ENCODE assay signal across 19 cellular contexts in the genomic region with DNA sequence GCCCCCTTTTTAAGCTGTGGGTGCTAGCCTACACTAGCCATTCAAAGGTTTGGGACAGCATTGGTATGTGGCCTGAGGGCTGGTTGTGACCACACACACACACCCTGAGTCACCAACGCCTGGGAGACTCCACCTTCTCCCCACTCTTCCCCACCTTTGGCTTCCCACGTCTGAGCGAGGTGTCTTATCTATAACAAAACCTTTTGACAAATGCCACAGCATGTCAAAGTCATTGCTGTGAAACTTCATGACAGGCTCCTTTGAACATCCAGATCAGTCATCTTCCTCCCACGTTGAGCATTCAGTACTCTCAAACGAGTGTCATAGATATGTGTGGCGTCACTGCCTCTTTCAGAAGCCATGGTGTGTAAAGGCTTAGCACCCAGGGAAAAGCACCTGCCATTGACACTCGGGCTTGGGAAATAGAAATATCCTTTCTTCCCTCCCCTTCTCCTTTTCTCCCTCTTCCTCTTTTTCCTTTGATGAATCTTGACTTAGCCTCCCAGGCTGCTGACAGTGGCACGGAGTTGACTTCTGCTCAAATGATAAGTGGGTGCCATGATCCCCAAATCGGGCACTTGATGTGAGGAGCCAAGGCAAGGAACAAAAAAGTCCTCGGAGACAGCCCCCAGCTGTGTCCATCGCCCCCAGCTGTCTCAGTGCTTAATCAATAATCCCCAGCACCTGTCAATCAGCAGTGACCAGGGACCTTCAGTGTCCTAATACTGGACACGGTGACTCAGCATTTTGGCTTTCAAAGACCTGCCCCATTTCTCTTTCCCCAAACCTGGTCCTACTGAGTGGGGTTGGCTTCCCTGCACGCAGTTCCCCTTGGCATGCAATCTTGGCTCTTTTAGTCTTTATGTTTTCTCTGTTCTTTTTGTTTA.
DNase-seq lines count a peak whose midpoint lies in the region; ATAC-seq and TF ChIP-seq lines count a peak whose summit lies in the region.
"Had no signal": no experiment of that assay in that cellular context is flagged by ENCODE, and none has a peak within 500 bp of the region (broad histone marks: within the 10 kb centered on the region; RNA-seq: fewer than 3 reads in every experiment).

No MANE protein-coding gene starts in this region.

- peak; percentile 21 for DNase-seq in activated T-cell treated with anti-CD3 and anti-CD28 coated beads for 48 hours (ENCODE audit: low read depth)
- no peak for DNase-seq in activated T-cell treated with anti-CD3 and anti-CD28 coated beads, Interleukin-2, amount 50 U/mL, for 24 hours
- DNase-seq in H9, result no peak
- DNase-seq in activated T-cell treated with anti-CD3 and anti-CD28 coated beads, Interleukin-2, amount 50 U/mL, for 48 hours, result peak; percentile 33 to 37
- no peak for DNase-seq in neuronal stem cell (ENCODE audit: low spot score)
- DNase-seq in CD4-positive, alpha-beta memory T cell, result no peak
- DNase-seq: activated CD4-positive, alpha-beta T cell treated with anti-CD3 and anti-CD28 coated beads, Interleukin-2, amount 50 U/mL, for 4 hours; activated naive CD4-positive, alpha-beta T cell treated with anti-CD3 and anti-CD28 coated beads, Interleukin-2, amount 10 ng/mL, durations not matched to agents 7 days and 5 days; Calu3; dorsolateral prefrontal cortex; heart left ventricle; NCI-H1105 treated with DMSO at 0.1 percent for 48 hours; NCI-H2227 treated with DMSO at 0.1 percent for 48 hours; stimulated activated naive B cell treated with anti-CD40 and anti-IgM and Interleukin-4, amounts not matched to agents 10 μg/mL and 1 μg/mL and 100 μg/mL, for 72 hours; T1000 had no signal

- H2BK120ac ChIP-seq in H9 (ENCODE audit: low read depth, low read length, poor library complexity, severe bottlenecking) (no peak overlapping the region), neuronal stem cell (ENCODE audit: low read depth, low read length) (no peak overlapping the region)

- H2BK15ac ChIP-seq in H9 (ENCODE audit: low read depth, low read length) (no peak overlapping the region), neuronal stem cell (ENCODE audit: low read length) (peak overlapping the region; percentile 20)

- ATAC-seq in HG02623 (IDR thresholded peaks at IDR 0.05; ENCODE audit: unreplicated experiment), result no peak
- no peak for ATAC-seq in HG03095 (IDR thresholded peaks at IDR 0.05; ENCODE audit: unreplicated experiment)
- ATAC-seq: stimulated activated naive B cell treated with anti-CD40 and anti-IgM and Interleukin-4, amounts not matched to agents 10 μg/mL and 1 μg/mL and 100 μg/mL, for 72 hours had no signal

- H3K27ac ChIP-seq in H9 (ENCODE audit: insufficient read length, low read depth, low read length) (no peak overlapping the region), neuronal stem cell (replicated peaks; ENCODE audit: low read length) (no peak overlapping the region)
- no peak overlapping the region for H3K27ac ChIP-seq in CD4-positive, alpha-beta memory T cell (ENCODE audit: low read depth, low read length)
- H3K27ac ChIP-seq: dorsolateral prefrontal cortex, heart left ventricle had no signal

- H4K5ac ChIP-seq in H9 (ENCODE audit: insufficient read length, low read depth, low read length), result no peak overlapping the region

- H4K91ac ChIP-seq in H9 (ENCODE audit: insufficient read length, low read depth, low read length) (no peak overlapping the region), neuronal stem cell (ENCODE audit: low read depth, low read length, poor library complexity) (no peak overlapping the region)

- intact Hi-C loops in CD4-positive, alpha-beta memory T cell (cut with micrococcal nuclease), result no loop called here

- H4K8ac ChIP-seq in H9 (replicated peaks; ENCODE audit: insufficient read length, low read depth, low read length) (no peak overlapping the region), neuronal stem cell (ENCODE audit: low read depth, low read length) (no peak overlapping the region)

- H3K56ac ChIP-seq in H9 (ENCODE audit: insufficient read length, low read depth, low read length), result no peak overlapping the region

- H3K27ac Mint-ChIP-seq in activated T-cell treated with anti-CD3 and anti-CD28 coated beads, Interleukin-2, amount 50 U/mL, for 24 hours, result no peak overlapping the region
- H3K27ac Mint-ChIP-seq in H9, result no peak overlapping the region
- H3K27ac Mint-ChIP-seq in CD4-positive, alpha-beta memory T cell, result no peak overlapping the region
- H3K27ac Mint-ChIP-seq: activated naive CD4-positive, alpha-beta T cell treated with anti-CD3 and anti-CD28 coated beads, Interleukin-2, amount 10 ng/mL, durations not matched to agents 7 days and 5 days; brain; stimulated activated naive B cell treated with anti-CD40 and anti-IgM and Interleukin-4, amounts not matched to agents 10 μg/mL and 1 μg/mL and 100 μg/mL, for 72 hours had no signal

- no peaks in the 10 kb centered on the region for H3K79me1 ChIP-seq in H9 (ENCODE audit: insufficient read depth, low read depth, low read length, poor library complexity, severe bottlenecking)
- no peaks in the 10 kb centered on the region for H3K79me1 ChIP-seq in neuronal stem cell (ENCODE audit: low read depth, low read length)

- no CpG with 5 or more reads among the region's 13 CpGs for WGBS in H9 (ENCODE audit: extremely low coverage, insufficient read length, low lambda C conversion rate)
- WGBS in neuronal stem cell (ENCODE audit: extremely low coverage in 2 of 2, insufficient read length in 2 of 2, insufficient replicate concordance in 1 of 2), 2 donors, result no CpG with 5 or more reads among the region's 13 CpGs

- H3K23ac ChIP-seq in H9 (ENCODE audit: insufficient read length, low read depth, low read length) (no peak overlapping the region), neuronal stem cell (ENCODE audit: low read depth, low read length, poor library complexity) (no peak overlapping the region)

- H3K4me3 Mint-ChIP-seq in activated T-cell treated with anti-CD3 and anti-CD28 coated beads, Interleukin-2, amount 50 U/mL, for 24 hours, result no peak overlapping the region
- no peak overlapping the region for H3K4me3 Mint-ChIP-seq in H9
- no peak overlapping the region for H3K4me3 Mint-ChIP-seq in CD4-positive, alpha-beta memory T cell
- H3K4me3 Mint-ChIP-seq: activated naive CD4-positive, alpha-beta T cell treated with anti-CD3 and anti-CD28 coated beads, Interleukin-2, amount 10 ng/mL, durations not matched to agents 7 days and 5 days; brain; neural crest cell; stimulated activated naive B cell treated with anti-CD40 and anti-IgM and Interleukin-4, amounts not matched to agents 10 μg/mL and 1 μg/mL and 100 μg/mL, for 72 hours had no signal

- H2AFZ ChIP-seq in H9 (ENCODE audit: low read length) (no peak overlapping the region), neuronal stem cell (ENCODE audit: low read length) (no peak overlapping the region)

- H3K27me3 Mint-ChIP-seq in activated T-cell treated with anti-CD3 and anti-CD28 coated beads, Interleukin-2, amount 50 U/mL, for 24 hours, result peaks cover 35% of the 10 kb centered on the region
- H3K27me3 Mint-ChIP-seq in H9 (ENCODE audit: low read depth), result no peaks in the 10 kb centered on the region; the same call in 1 of the 2 replicates
- H3K27me3 Mint-ChIP-seq in CD4-positive, alpha-beta memory T cell, result peaks cover 10 to 28% of the 10 kb centered on the region in 2 donors

- CTCF ChIA-PET in CD4-positive, alpha-beta memory T cell (lab: Charles Lee; ENCODE audit: partially characterized antibody), result no interaction called here

- no peak overlapping the region for H3K4ac ChIP-seq in H9 (ENCODE audit: low read depth, low read length)
- H3K4ac ChIP-seq in neuronal stem cell (ENCODE audit: low read length), result no peak overlapping the region

- no peaks in the 10 kb centered on the region for H3K23me2 ChIP-seq in H9 (ENCODE audit: insufficient read length, low read depth, low read length, poor library complexity, severe bottlenecking)

- H3K14ac ChIP-seq in H9 (ENCODE audit: insufficient read depth, low read length) (no peak overlapping the region), neuronal stem cell (ENCODE audit: low read length) (no peak overlapping the region)

- H4K20me1 ChIP-seq in H9 (ENCODE audit: control insufficient read depth, insufficient read depth, insufficient read length), result no peaks in the 10 kb centered on the region

- H3K27me3 ChIP-seq in H9 (ENCODE audit: insufficient read depth, low read length) (no peaks in the 10 kb centered on the region), neuronal stem cell (ENCODE audit: control insufficient read depth in 3 of 3, insufficient read depth in 3 of 3, low read depth in 1 of 3, low read length in 3 of 3) (no peaks in the 10 kb centered on the region)
- H3K27me3 ChIP-seq in CD4-positive, alpha-beta memory T cell (ENCODE audit: insufficient read depth, low read length), result no peaks in the 10 kb centered on the region
- H3K27me3 ChIP-seq: heart left ventricle had no signal

- H3K9me3 Mint-ChIP-seq in activated T-cell treated with anti-CD3 and anti-CD28 coated beads, Interleukin-2, amount 50 U/mL, for 24 hours, result no peaks in the 10 kb centered on the region
- no peaks in the 10 kb centered on the region for H3K9me3 Mint-ChIP-seq in H9
- no peaks in the 10 kb centered on the region for H3K9me3 Mint-ChIP-seq in CD4-positive, alpha-beta memory T cell
- H3K9me3 Mint-ChIP-seq: activated naive CD4-positive, alpha-beta T cell treated with anti-CD3 and anti-CD28 coated beads, Interleukin-2, amount 10 ng/mL, durations not matched to agents 7 days and 5 days; brain; neural crest cell had no signal

- no peaks in the 10 kb centered on the region for H3K36me3 Mint-ChIP-seq in activated T-cell treated with anti-CD3 and anti-CD28 coated beads, Interleukin-2, amount 50 U/mL, for 24 hours (ENCODE audit: low read depth)
- H3K36me3 Mint-ChIP-seq in H9 (ENCODE audit: insufficient read depth in 1 of 3, low read depth in 3 of 3), result no peaks in the 10 kb centered on the region
- no peaks in the 10 kb centered on the region for H3K36me3 Mint-ChIP-seq in CD4-positive, alpha-beta memory T cell
- H3K36me3 Mint-ChIP-seq: activated naive CD4-positive, alpha-beta T cell treated with anti-CD3 and anti-CD28 coated beads, Interleukin-2, amount 10 ng/mL, durations not matched to agents 7 days and 5 days; brain; stimulated activated naive B cell treated with anti-CD40 and anti-IgM and Interleukin-4, amounts not matched to agents 10 μg/mL and 1 μg/mL and 100 μg/mL, for 72 hours had no signal

- TF ChIP-seq CTCF in H9 (conservative IDR thresholded peaks at IDR 0.05), result no peak

- H3T11ph ChIP-seq in H9 (ENCODE audit: low read length), result no peak overlapping the region

- no peak overlapping the region for H3K9ac ChIP-seq in H9 (ENCODE audit: extremely low read depth, insufficient read length, low read length)
- no peak overlapping the region for H3K9ac ChIP-seq in neuronal stem cell (ENCODE audit: low read depth, low read length, poor library complexity)

- H2AK5ac ChIP-seq in H9 (ENCODE audit: insufficient read length, low read length) (no peak overlapping the region), neuronal stem cell (ENCODE audit: low read depth, low read length) (no peak overlapping the region)

- H2BK12ac ChIP-seq in H9 (ENCODE audit: insufficient read length, low read depth, low read length) (no peak overlapping the region), neuronal stem cell (ENCODE audit: low read length) (no peak overlapping the region)

- no peak overlapping the region for H3K4me2 ChIP-seq in H9 (ENCODE audit: insufficient read depth, insufficient read length, low read length)
- H3K4me2 ChIP-seq in neuronal stem cell (ENCODE audit: insufficient read depth, low read length, poor library complexity, severe bottlenecking), result no peak overlapping the region

- H3K4me1 Mint-ChIP-seq in activated T-cell treated with anti-CD3 and anti-CD28 coated beads, Interleukin-2, amount 50 U/mL, for 24 hours (ENCODE audit: low read depth), result peaks cover 7% of the 10 kb centered on the region
- H3K4me1 Mint-ChIP-seq in H9, result peaks cover 26 to 31% of the 10 kb centered on the region in 2 experiments
- H3K4me1 Mint-ChIP-seq in CD4-positive, alpha-beta memory T cell, result no peaks in the 10 kb centered on the region
- H3K4me1 Mint-ChIP-seq: activated naive CD4-positive, alpha-beta T cell treated with anti-CD3 and anti-CD28 coated beads, Interleukin-2, amount 10 ng/mL, durations not matched to agents 7 days and 5 days; brain; stimulated activated naive B cell treated with anti-CD40 and anti-IgM and Interleukin-4, amounts not matched to agents 10 μg/mL and 1 μg/mL and 100 μg/mL, for 72 hours had no signal

- no peaks in the 10 kb centered on the region for H3K36me3 ChIP-seq in neuronal stem cell (replicated peaks in 1 of 2; ENCODE audit: control insufficient read depth in 2 of 2, insufficient read depth in 2 of 2, low read length in 2 of 2)
- no peaks in the 10 kb centered on the region for H3K36me3 ChIP-seq in CD4-positive, alpha-beta memory T cell (ENCODE audit: insufficient read depth, low read length)
- H3K36me3 ChIP-seq: heart left ventricle had no signal

- POLR2A ChIA-PET in CD4-positive, alpha-beta memory T cell (lab: Charles Lee; ENCODE audit: partially characterized antibody), result no interaction called here

- H3K79me2 ChIP-seq in H9 (ENCODE audit: insufficient read depth, low read length), result no peaks in the 10 kb centered on the region

- no peak overlapping the region for H3K4me3 ChIP-seq in neuronal stem cell (ENCODE audit: low read length in 2 of 2)
- no peak overlapping the region for H3K4me3 ChIP-seq in CD4-positive, alpha-beta memory T cell (ENCODE audit: low read length in 2 of 2)
- H3K4me3 ChIP-seq: dorsolateral prefrontal cortex, heart left ventricle had no signal

- no peaks in the 10 kb centered on the region for H3K9me3 ChIP-seq in H9 (ENCODE audit: control insufficient read depth, low read depth, low read length)
- no peaks in the 10 kb centered on the region for H3K9me3 ChIP-seq in neuronal stem cell (replicated peaks in 1 of 2; ENCODE audit: control insufficient read depth in 2 of 2, insufficient read depth in 1 of 2, low read depth in 1 of 2, low read length in 2 of 2)
- no peaks in the 10 kb centered on the region for H3K9me3 ChIP-seq in CD4-positive, alpha-beta memory T cell (ENCODE audit: control insufficient read depth in 1 of 2, low read length in 2 of 2)
- H3K9me3 ChIP-seq: heart left ventricle had no signal

- H3K4me1 ChIP-seq in H9 (ENCODE audit: insufficient read depth, low read length) (peaks cover 16% of the 10 kb centered on the region; the same call in 1 of the 2 replicates), neuronal stem cell (ENCODE audit: control insufficient read depth in 2 of 2, insufficient read depth in 1 of 2, low read depth in 1 of 2, low read length in 2 of 2) (peaks cover 0 to 8% of the 10 kb centered on the region in 2 donors)
- no peaks in the 10 kb centered on the region for H3K4me1 ChIP-seq in CD4-positive, alpha-beta memory T cell (ENCODE audit: insufficient read depth, low read length)

- H2BK5ac ChIP-seq in H9 (ENCODE audit: insufficient read length, low read length), result no peak overlapping the region
- H2BK5ac ChIP-seq in neuronal stem cell (ENCODE audit: low read length), result no peak overlapping the region

- peak overlapping the region; percentile 64 for H2BK20ac ChIP-seq in H9 (ENCODE audit: low read depth, low read length, poor library complexity, severe bottlenecking)

- H3K18ac ChIP-seq in H9 (ENCODE audit: insufficient read length, low read depth, low read length) (no peak overlapping the region), neuronal stem cell (ENCODE audit: low read length) (no peak overlapping the region)

Comparison
In these comparisons a context has a peak if more than half of its experiments do, and no peak if none do; other contexts are left out.
1. DNase-seq: peak in activated T-cell treated with anti-CD3 and anti-CD28 coated beads for 48 hours (single experiment) and activated T-cell treated with anti-CD3 and anti-CD28 coated beads, Interleukin-2, amount 50 U/mL, for 48 hours (2 of 2); none in activated T-cell treated with anti-CD3 and anti-CD28 coated beads, Interleukin-2, amount 50 U/mL, for 24 hours (single experiment), H9 (single experiment), neuronal stem cell (single experiment) and CD4-positive, alpha-beta memory T cell (0 of 5).